8 cellular contexts compared by ENCODE assay signal in the genomic region with DNA sequence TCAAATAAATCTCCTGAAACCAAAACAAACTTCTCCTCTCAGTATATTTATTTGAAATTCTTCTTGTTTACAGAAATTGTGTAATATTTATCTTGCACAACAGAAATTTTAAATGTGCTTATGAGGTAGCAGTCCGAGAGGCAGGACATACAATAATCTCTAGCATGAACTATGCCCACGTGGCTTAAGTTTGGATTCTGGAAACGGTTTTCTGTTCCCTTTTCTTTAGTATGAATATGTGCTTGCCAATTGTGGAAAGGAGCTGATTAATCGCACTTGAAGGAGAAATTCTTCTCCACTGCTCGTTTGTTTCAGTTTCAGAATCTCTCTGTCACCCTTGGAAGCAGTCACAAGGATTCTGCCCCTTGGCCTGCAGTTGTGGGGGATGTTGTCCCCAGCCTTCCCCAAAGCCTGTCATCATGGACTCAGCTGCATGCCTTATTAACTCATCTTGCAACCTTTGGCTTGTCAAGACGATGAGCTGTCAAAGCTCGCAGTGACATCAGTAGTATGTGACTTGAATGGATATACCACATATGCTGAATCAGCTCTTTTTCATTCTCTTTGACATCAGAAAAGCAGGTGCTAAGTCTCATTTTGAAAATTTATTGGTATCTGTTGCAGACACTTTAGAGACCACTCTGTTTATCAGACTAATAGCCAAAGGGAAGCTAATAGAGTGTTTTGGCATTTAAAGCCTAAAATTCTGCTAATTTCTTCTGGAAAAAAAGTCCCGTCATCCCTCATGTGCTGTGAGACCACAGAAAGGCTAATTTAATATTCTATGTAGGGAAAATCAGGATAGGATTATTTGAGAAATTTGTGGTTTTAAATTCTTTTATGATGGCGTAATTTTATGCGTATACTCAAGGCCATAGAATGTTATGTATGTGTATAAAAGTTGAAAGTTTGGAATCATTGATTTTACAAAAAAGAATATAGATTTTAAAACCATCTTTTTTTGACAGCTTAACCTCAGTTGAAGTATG.
DNase-seq lines count a peak whose midpoint lies in the region; ATAC-seq, FAIRE-seq and TF ChIP-seq lines count a peak whose summit lies in the region.

No MANE protein-coding gene starts in this region.

- no peak overlapping the region for H3K4me3 Mint-ChIP-seq in astrocyte (ENCODE audit: unreplicated experiment)

- TF ChIP-seq RAD21 in HepG2 (CRISPR knock-in tag; IDR thresholded peaks at IDR 0.05): no peak

- H3K4me2 ChIP-seq in astrocyte (ENCODE audit: low read length): peak overlapping the region; percentile 83
- H3K4me2 ChIP-seq in HepG2 (ENCODE audit: low read depth, low read length): peak overlapping the region; percentile 4

- H3K27ac ChIP-seq in astrocyte (ENCODE audit: low read depth, low read length) (peak overlapping the region; percentile 49), HepG2 (ENCODE audit: extremely low read length, insufficient read depth, low read length) (peak overlapping the region; percentile 15), transverse colon (peak overlapping the region in 3 of 4 donors; percentile 19 to 38 (median 38))

- H3K4me1 ChIP-seq in astrocyte (ENCODE audit: insufficient read depth, low read length) (peaks cover 6% of the 10 kb centered on the region), HepG2 (ENCODE audit: insufficient read depth, low read length) (peaks cover 39% of the 10 kb centered on the region), transverse colon (peaks cover 0 to 11% (median 11%) of the 10 kb centered on the region in 4 donors)

- no peaks in the 10 kb centered on the region for H3K27me3 Mint-ChIP-seq in astrocyte (ENCODE audit: low read depth, unreplicated experiment)

- no peak overlapping the region for H2AFZ ChIP-seq in astrocyte (ENCODE audit: low read depth, low read length)
- H2AFZ ChIP-seq in HepG2 (ENCODE audit: low read length): no peak overlapping the region

- 80% methylated on average over 10 of the region's 10 CpGs for WGBS in HepG2 (ENCODE audit: low lambda C conversion rate)
- 58 to 62% methylated on average over 10 of the region's 10 CpGs for whole genome bisulfite sequencing in transverse colon (ENCODE audit: low coverage in 1 of 2), 2 donors

- H3K9me3 ChIP-seq in astrocyte (ENCODE audit: insufficient read depth, low read depth, low read length) (no peaks in the 10 kb centered on the region), HepG2 (ENCODE audit: low read length) (no peaks in the 10 kb centered on the region), transverse colon (no peaks in the 10 kb centered on the region)

- H3K9ac ChIP-seq in astrocyte (ENCODE audit: low read length) (peak overlapping the region; percentile 51), HepG2 (ENCODE audit: insufficient read depth, low read depth, low read length) (no peak overlapping the region)

- no TSS peak for BruUV-seq in HepG2 (replicated peaks; lab: Mats Ljungman, UMichigan)

- H3K27me3 ChIP-seq in astrocyte (ENCODE audit: insufficient read depth, low read length): no peaks in the 10 kb centered on the region
- no peaks in the 10 kb centered on the region for H3K27me3 ChIP-seq in HepG2 (ENCODE audit: control insufficient read depth in 1 of 2, insufficient read depth in 2 of 2, low read length in 2 of 2)
- no peaks in the 10 kb centered on the region for H3K27me3 ChIP-seq in transverse colon

- peaks cover 3% of the 10 kb centered on the region for H3K36me3 Mint-ChIP-seq in astrocyte (ENCODE audit: low read depth, unreplicated experiment)

- POLR2A ChIA-PET in HepG2 (lab: Yijun Ruan, JAX): no interaction called here

- H3K9me3 Mint-ChIP-seq in astrocyte (ENCODE audit: unreplicated experiment): no peaks in the 10 kb centered on the region

- H3K36me3 ChIP-seq in astrocyte (ENCODE audit: insufficient read depth, low read length) (no peaks in the 10 kb centered on the region), HepG2 (replicated peaks in 1 of 2; ENCODE audit: control insufficient read depth in 1 of 2, insufficient read depth in 2 of 2, low read length in 2 of 2) (no peaks in the 10 kb centered on the region), transverse colon (no peaks in the 10 kb centered on the region)

- CTCF ChIA-PET in HepG2 (lab: Yijun Ruan, JAX; ENCODE audit: low intra/inter-chr PET ratio, low total read pairs): no interaction called here

- TF ChIP-seq CTCF in astrocyte (IDR thresholded peaks at IDR 0.05; ENCODE audit: insufficient read depth, low read depth, low read length) (no peak), HepG2 (CRISPR knock-in tag; IDR thresholded peaks at IDR 0.05) (no peak), transverse colon (IDR thresholded peaks at IDR 0.05) (no peak)

- peaks cover 89% of the 10 kb centered on the region for H3K79me2 ChIP-seq in astrocyte (ENCODE audit: insufficient read depth, low read length)
- peaks cover 43% of the 10 kb centered on the region for H3K79me2 ChIP-seq in HepG2 (ENCODE audit: insufficient read depth, low read length)

- peak overlapping the region; percentile 41 for H3K4me3 ChIP-seq in astrocyte (ENCODE audit: insufficient read depth, low read depth, low read length)
- no peak overlapping the region for H3K4me3 ChIP-seq in HepG2 (replicated peaks in 1 of 3; ENCODE audit: insufficient read depth in 1 of 3, low read depth in 2 of 3, low read length in 3 of 3)
- H3K4me3 ChIP-seq in transverse colon: no peak overlapping the region

- in situ Hi-C loops in HepG2 (cut with HindIII; ENCODE audit: extremely low pct_ligation_motif_present, low pct_unique_long_range_greater_than_20kb) (no loop called here), transverse colon (cut with MboI; ENCODE audit: low pct_ligation_motif_present in 1 of 4, low pct_unique_long_range_greater_than_20kb in 1 of 4, low sequenced_read_pairs in 3 of 4) (no loop called here), KBM-7 (cut with MboI; ENCODE audit: low pct_unique_long_range_greater_than_20kb, low sequenced_read_pairs) (no loop called here)

- peak overlapping the region; percentile 12 for H3K27ac Mint-ChIP-seq in astrocyte (ENCODE audit: unreplicated experiment)

- H4K20me1 ChIP-seq in astrocyte (ENCODE audit: insufficient read depth, low read length) (peaks cover 33% of the 10 kb centered on the region), HepG2 (ENCODE audit: insufficient read depth, low read length) (peaks cover 14% of the 10 kb centered on the region; the same call in 1 of the 2 replicates)

- TF ChIP-seq POLR2A in HepG2 (IDR thresholded peaks at IDR 0.05; ENCODE audit: insufficient read depth in 1 of 2, low read depth in 2 of 2, low read length in 2 of 2) (no peak), transverse colon (IDR thresholded peaks at IDR 0.05) (no peak)

- peaks cover 14% of the 10 kb centered on the region for H3K4me1 Mint-ChIP-seq in astrocyte (ENCODE audit: low read depth, unreplicated experiment)

- intact Hi-C loops in HepG2 (cut with micrococcal nuclease; ENCODE audit: unreplicated experiment): no loop called here
- intact Hi-C loops in transverse colon (cut with DNase I; ENCODE audit: low total_unique reads): no loop called here

- TF ChIP-seq EP300 in HepG2 (IDR thresholded peaks at IDR 0.05; ENCODE audit: low read depth in 2 of 2, low read length in 2 of 2) (no peak), HepG2 (CRISPR knock-in tag; IDR thresholded peaks at IDR 0.05; ENCODE audit: borderline replicate concordance) (no peak), transverse colon (IDR thresholded peaks at IDR 0.05; ENCODE audit: low read depth) (no peak)

- FAIRE-seq in astrocyte (lab: Jason Lieb, UNC) (peak; percentile 59), HepG2 (lab: Jason Lieb, UNC) (no peak)

- ATAC-seq in HepG2: peak; percentile 35

- peak; percentile 59 for DNase-seq in Daoy (ENCODE audit: low read depth)
- peak; percentile 39 for DNase-seq in HS-5 (ENCODE audit: low read depth)
- peak; percentile 52 for DNase-seq in astrocyte (ENCODE audit: low read depth)
- DNase-seq in HepG2 (ENCODE audit: low spot score): peak; percentile 28
- DNase-seq in transverse colon: no peak
- DNase-seq in KBM-7: no peak
- DNase-seq in GF-D8 (lab: John Stamatoyannopoulos, UW): no peak
- DNase-seq in UCSD-AML1 (lab: John Stamatoyannopoulos, UW; ENCODE audit: unreplicated experiment): no peak

TF ChIP-seq in HepG2, 621 proteins besides CTCF, POLR2A, EP300 and RAD21 (continues in another document):
- TF ChIP-seq HOXA7 (CRISPR knock-in tag; IDR thresholded peaks at IDR 0.05): no peak
- no peak for TF ChIP-seq TOE1 (CRISPR knock-in tag; IDR thresholded peaks at IDR 0.05)
- peak; percentile 76; the same call in 1 of the 2 replicates for TF ChIP-seq ZBTB21 (CRISPR knock-in tag; IDR thresholded peaks at IDR 0.05)
- no peak for TF ChIP-seq ZNF558 (CRISPR knock-in tag; IDR thresholded peaks at IDR 0.05; ENCODE audit: borderline replicate concordance)
- no peak for TF ChIP-seq SP5 (CRISPR knock-in tag; IDR thresholded peaks at IDR 0.05; ENCODE audit: borderline replicate concordance, low read depth)
- no peak for TF ChIP-seq GTF3A (CRISPR knock-in tag; conservative IDR thresholded peaks at IDR 0.05)
- no peak for TF ChIP-seq ZNF784 (CRISPR knock-in tag; IDR thresholded peaks at IDR 0.05; ENCODE audit: borderline replicate concordance)
- TF ChIP-seq DNMT3B (CRISPR knock-in tag; conservative IDR thresholded peaks at IDR 0.05): no peak
- no peak for TF ChIP-seq HNRNPL (IDR thresholded peaks at IDR 0.05; ENCODE audit: low read depth, low read length)
- TF ChIP-seq RBM22 (optimal IDR thresholded peaks at IDR 0.05; ENCODE audit: low read length): peak; percentile 88
- TF ChIP-seq ATF5 (CRISPR knock-in tag; IDR thresholded peaks at IDR 0.05; ENCODE audit: low read depth): no peak

Comparison
In these comparisons a context has a peak if more than half of its experiments do, and no peak if none do; other contexts are left out.
1. DNase-seq: peak in Daoy (single experiment), HS-5 (single experiment), astrocyte (single experiment) and HepG2 (single experiment); none in transverse colon (single experiment), KBM-7 (single experiment), GF-D8 (single experiment) and UCSD-AML1 (single experiment).
2. Peak in every context shown above with its lines, with median percentiles within 50 percentile points of each other: H3K27ac ChIP-seq.